In genomic region chr12:56186957-56187356, GRCh38 we compare ENCODE assay signal across 12 cellular contexts. TPM values are rescaled to one million over a fixed set of nuclear protein-coding genes. Genes with fewer than 3 reads are reported as not detected.
DNase-seq lines count a peak whose midpoint lies in the region; ATAC-seq and TF ChIP-seq lines count a peak whose summit lies in the region.
"Had no signal": no experiment of that assay in that cellular context is flagged by ENCODE, and none has a peak within 500 bp of the region (broad histone marks: within the 10 kb centered on the region; RNA-seq: fewer than 3 reads in every experiment).

No MANE protein-coding gene starts in this region.

- H3K36me3 Mint-ChIP-seq in T-helper 2 cell treated with Interferon-gamma antibody and Interleukin-4, amounts not matched to agents 5 μg/mL and 100 μg/mL, for 36 hours (ENCODE audit: low read depth) = peaks cover 45% of the 10 kb centered on the region
- peaks cover 21% of the 10 kb centered on the region for H3K36me3 Mint-ChIP-seq in HFFc6 (ENCODE audit: low read depth)
- H3K36me3 Mint-ChIP-seq in activated T-helper 2 cell treated with anti-CD3 and anti-CD28 coated beads, Interferon-gamma antibody, Interleukin-2, Interleukin-4, amounts not matched to agents 10 μg/mL and 5 μg/mL and 100 μg/mL, durations not matched to agents 14 hours and 24 hours and 36 hours (ENCODE audit: low read depth) = peaks cover 55% of the 10 kb centered on the region
- peaks cover 12% of the 10 kb centered on the region for H3K36me3 Mint-ChIP-seq in neural crest cell (ENCODE audit: low read depth)

- no peak for TF ChIP-seq POLR2A in erythroblast (IDR thresholded peaks at IDR 0.05; ENCODE audit: low read length)

- no peak for TF ChIP-seq CTCF in HFFc6 (IDR thresholded peaks at IDR 0.05)
- no peak for TF ChIP-seq CTCF in neural crest cell (conservative IDR thresholded peaks at IDR 0.05)

- DNase-seq in T-helper 2 cell treated with Interferon-gamma antibody and Interleukin-4, amounts not matched to agents 5 μg/mL and 100 μg/mL, for 36 hours (ENCODE audit: low spot score) = no peak
- DNase-seq in T-helper 2 cell = no peak
- no peak for DNase-seq in HFFc6
- DNase-seq in activated T-helper 2 cell treated with anti-CD3 and anti-CD28 coated beads, Interferon-gamma antibody, Interleukin-2, Interleukin-4, amounts not matched to agents 10 μg/mL and 5 μg/mL and 100 μg/mL, durations not matched to agents 14 hours and 24 hours and 36 hours (ENCODE audit: low spot score) = no peak
- DNase-seq in neural crest cell (ENCODE audit: low read depth, low spot score) = no peak
- DNase-seq in OCI-M1 (lab: John Stamatoyannopoulos, UW) = no peak
- DNase-seq in erythroblast (lab: John Stamatoyannopoulos, UW) = no peak
- DNase-seq: naive B cell, NCI-H526, WERI-Rb-1 had no signal

- no peak for ATAC-seq in HG02759 (IDR thresholded peaks at IDR 0.05; ENCODE audit: unreplicated experiment)
- ATAC-seq: gastroesophageal sphincter had no signal

- H3K4me1 Mint-ChIP-seq in T-helper 2 cell treated with Interferon-gamma antibody and Interleukin-4, amounts not matched to agents 5 μg/mL and 100 μg/mL, for 36 hours (ENCODE audit: low read depth) = peaks cover 32% of the 10 kb centered on the region
- H3K4me1 Mint-ChIP-seq in HFFc6 (ENCODE audit: low read depth) = peaks cover 31% of the 10 kb centered on the region
- H3K4me1 Mint-ChIP-seq in activated T-helper 2 cell treated with anti-CD3 and anti-CD28 coated beads, Interferon-gamma antibody, Interleukin-2, Interleukin-4, amounts not matched to agents 10 μg/mL and 5 μg/mL and 100 μg/mL, durations not matched to agents 14 hours and 24 hours and 36 hours (ENCODE audit: low read depth) = peaks cover 25% of the 10 kb centered on the region
- H3K4me1 Mint-ChIP-seq in neural crest cell = peaks cover 36% of the 10 kb centered on the region

- no peak overlapping the region for H3K27ac Mint-ChIP-seq in T-helper 2 cell treated with Interferon-gamma antibody and Interleukin-4, amounts not matched to agents 5 μg/mL and 100 μg/mL, for 36 hours
- no peak overlapping the region for H3K27ac Mint-ChIP-seq in HFFc6
- no peak overlapping the region for H3K27ac Mint-ChIP-seq in activated T-helper 2 cell treated with anti-CD3 and anti-CD28 coated beads, Interferon-gamma antibody, Interleukin-2, Interleukin-4, amounts not matched to agents 10 μg/mL and 5 μg/mL and 100 μg/mL, durations not matched to agents 14 hours and 24 hours and 36 hours
- no peak overlapping the region for H3K27ac Mint-ChIP-seq in neural crest cell (ENCODE audit: unreplicated experiment)

- no peaks in the 10 kb centered on the region for H3K27me3 Mint-ChIP-seq in T-helper 2 cell treated with Interferon-gamma antibody and Interleukin-4, amounts not matched to agents 5 μg/mL and 100 μg/mL, for 36 hours (ENCODE audit: low read depth)
- H3K27me3 Mint-ChIP-seq in HFFc6 (ENCODE audit: insufficient read depth) (peaks cover 7% of the 10 kb centered on the region), neural crest cell (ENCODE audit: low read depth) (peaks cover 12% of the 10 kb centered on the region)
- H3K27me3 Mint-ChIP-seq in activated T-helper 2 cell treated with anti-CD3 and anti-CD28 coated beads, Interferon-gamma antibody, Interleukin-2, Interleukin-4, amounts not matched to agents 10 μg/mL and 5 μg/mL and 100 μg/mL, durations not matched to agents 14 hours and 24 hours and 36 hours (ENCODE audit: low read depth) = no peaks in the 10 kb centered on the region
- H3K27me3 Mint-ChIP-seq: naive B cell had no signal

- H3K4me3 Mint-ChIP-seq in T-helper 2 cell treated with Interferon-gamma antibody and Interleukin-4, amounts not matched to agents 5 μg/mL and 100 μg/mL, for 36 hours = peak overlapping the region; percentile 91
- peak overlapping the region; percentile 91; the same call in 1 of the 2 replicates for H3K4me3 Mint-ChIP-seq in HFFc6
- H3K4me3 Mint-ChIP-seq in activated T-helper 2 cell treated with anti-CD3 and anti-CD28 coated beads, Interferon-gamma antibody, Interleukin-2, Interleukin-4, amounts not matched to agents 10 μg/mL and 5 μg/mL and 100 μg/mL, durations not matched to agents 14 hours and 24 hours and 36 hours (ENCODE audit: low read depth) = peak overlapping the region; percentile 61
- H3K4me3 Mint-ChIP-seq in neural crest cell = peak overlapping the region; percentile 96

- no peaks in the 10 kb centered on the region for H3K9me3 Mint-ChIP-seq in T-helper 2 cell treated with Interferon-gamma antibody and Interleukin-4, amounts not matched to agents 5 μg/mL and 100 μg/mL, for 36 hours
- H3K9me3 Mint-ChIP-seq in HFFc6 (0 out of 2 replicates have a peak, but pooled peaks cover 3% of the 10 kb centered on the region), neural crest cell (no peaks in the 10 kb centered on the region)
- no peaks in the 10 kb centered on the region for H3K9me3 Mint-ChIP-seq in activated T-helper 2 cell treated with anti-CD3 and anti-CD28 coated beads, Interferon-gamma antibody, Interleukin-2, Interleukin-4, amounts not matched to agents 10 μg/mL and 5 μg/mL and 100 μg/mL, durations not matched to agents 14 hours and 24 hours and 36 hours
- H3K9me3 Mint-ChIP-seq: naive B cell had no signal

- intact Hi-C loops in activated T-helper 2 cell treated with anti-CD3 and anti-CD28 coated beads, Interferon-gamma antibody, Interleukin-2, Interleukin-4, amounts not matched to agents 10 μg/mL and 5 μg/mL and 100 μg/mL, durations not matched to agents 14 hours and 24 hours and 36 hours (cut with micrococcal nuclease) = no loop called here

RNA-seq across cellular contexts. Expression of gene SMARCC2, which starts 2.3 kb away (rescaled TPM):
- total RNA-seq in HFFc6 (2021; fragmentation: NEBNext Ultra II Directional; extraction: Animal tissue kit (Norgen Biotek cat#: 25700)) = 10 to 100 TPM; 72.1 to 99.8 (median 87.1) TPM
- total RNA-seq in activated T-helper 2 cell treated with anti-CD3 and anti-CD28 coated beads, Interferon-gamma antibody, Interleukin-2, Interleukin-4, amounts not matched to agents 10 μg/mL and 5 μg/mL and 100 μg/mL, durations not matched to agents 14 hours and 24 hours and 36 hours = 131 and 136 TPM in 2 replicates
- 164 and 172 TPM in 2 replicates for total RNA-seq in neural crest cell

RNA-seq across cellular contexts. Expression of gene MYL6, which starts 28.8 kb away (rescaled TPM):
- 1,000 to 10,000 TPM; 2,668 to 3,384 (median 3,141) TPM for total RNA-seq in HFFc6 (2021; fragmentation: NEBNext Ultra II Directional; extraction: Animal tissue kit (Norgen Biotek cat#: 25700))
- 1,051 and 1,067 TPM in 2 replicates for total RNA-seq in activated T-helper 2 cell treated with anti-CD3 and anti-CD28 coated beads, Interferon-gamma antibody, Interleukin-2, Interleukin-4, amounts not matched to agents 10 μg/mL and 5 μg/mL and 100 μg/mL, durations not matched to agents 14 hours and 24 hours and 36 hours
- total RNA-seq in neural crest cell = 924 TPM in 2 replicates

RNA-seq across cellular contexts. Expression of gene MYL6B, which starts 34.6 kb away (rescaled TPM):
- total RNA-seq in HFFc6 (2021; fragmentation: NEBNext Ultra II Directional; extraction: Animal tissue kit (Norgen Biotek cat#: 25700)) = 100 to 1,000 TPM in 5 of 6 experiments, 10 to 100 TPM in 1; 84.5 to 119 (median 108) TPM
- 89.7 and 94.3 TPM in 2 replicates for total RNA-seq in activated T-helper 2 cell treated with anti-CD3 and anti-CD28 coated beads, Interferon-gamma antibody, Interleukin-2, Interleukin-4, amounts not matched to agents 10 μg/mL and 5 μg/mL and 100 μg/mL, durations not matched to agents 14 hours and 24 hours and 36 hours
- 178 and 189 TPM in 2 replicates for total RNA-seq in neural crest cell

RNA-seq across cellular contexts. Expression of gene RNF41, which starts 34.8 kb away (rescaled TPM):
- 100 to 1,000 TPM in 1 of 6 experiments, 10 to 100 TPM in 5; 65.9 to 103 (median 71.2) TPM for total RNA-seq in HFFc6 (2021; fragmentation: NEBNext Ultra II Directional; extraction: Animal tissue kit (Norgen Biotek cat#: 25700))
- 38.5 TPM in 2 replicates for total RNA-seq in activated T-helper 2 cell treated with anti-CD3 and anti-CD28 coated beads, Interferon-gamma antibody, Interleukin-2, Interleukin-4, amounts not matched to agents 10 μg/mL and 5 μg/mL and 100 μg/mL, durations not matched to agents 14 hours and 24 hours and 36 hours
- 48.3 and 48.6 TPM in 2 replicates for total RNA-seq in neural crest cell

RNA-seq across cellular contexts. Expression of gene NABP2, which starts 37.2 kb away (rescaled TPM):
- 10 to 100 TPM; 46.8 to 53.6 (median 49.4) TPM for total RNA-seq in HFFc6 (2021; fragmentation: NEBNext Ultra II Directional; extraction: Animal tissue kit (Norgen Biotek cat#: 25700))
- total RNA-seq in activated T-helper 2 cell treated with anti-CD3 and anti-CD28 coated beads, Interferon-gamma antibody, Interleukin-2, Interleukin-4, amounts not matched to agents 10 μg/mL and 5 μg/mL and 100 μg/mL, durations not matched to agents 14 hours and 24 hours and 36 hours = 77.3 and 86.8 TPM in 2 replicates
- total RNA-seq in neural crest cell = 71.8 and 75.7 TPM in 2 replicates
